ENCODE assay signal across 16 cellular contexts in genomic region chr4:40419231-40419912, GRCh38.
DNase-seq lines count a peak whose midpoint lies in the region; ATAC-seq, FAIRE-seq and TF ChIP-seq lines count a peak whose summit lies in the region.
"Had no signal": no experiment of that assay in that cellular context is flagged by ENCODE, and none has a peak within 500 bp of the region (broad histone marks: within the 10 kb centered on the region; RNA-seq: fewer than 3 reads in every experiment).

No MANE protein-coding gene starts in this region.

- H3K27me3 ChIP-seq in duodenal mucosa (ENCODE audit: control insufficient read depth in 1 of 2, insufficient read depth in 2 of 2, low read length in 2 of 2) (no peaks in the 10 kb centered on the region), small intestine (ENCODE audit: control insufficient read depth in 2 of 2, insufficient read depth in 2 of 2, low read length in 2 of 2) (no peaks in the 10 kb centered on the region), left ventricle myocardium inferior (ENCODE audit: low read depth) (no peaks in the 10 kb centered on the region)

- H3K27ac Mint-ChIP-seq in memory B cell: peak overlapping the region; percentile 56
- H3K27ac Mint-ChIP-seq: CD8-positive, alpha-beta T cell had no signal

- TF ChIP-seq CTCF in left ventricle myocardium inferior (IDR thresholded peaks at IDR 0.05; ENCODE audit: borderline replicate concordance): no peak

- H3K4me1 ChIP-seq in duodenal mucosa (ENCODE audit: control insufficient read depth in 1 of 2, insufficient read depth in 2 of 2, low read length in 2 of 2) (peaks cover 17 to 30% of the 10 kb centered on the region in 2 donors), small intestine (ENCODE audit: control insufficient read depth in 2 of 2, insufficient read depth in 1 of 2, low read depth in 1 of 2, low read length in 1 of 2) (peaks cover 0 to 3% of the 10 kb centered on the region in 2 donors), left ventricle myocardium inferior (no peaks in the 10 kb centered on the region)

- no peak for FAIRE-seq in small intestine (lab: Jason Lieb, UNC)

- peaks cover 16% of the 10 kb centered on the region for H3K36me3 Mint-ChIP-seq in memory B cell
- H3K36me3 Mint-ChIP-seq: CD8-positive, alpha-beta T cell had no signal

- peak overlapping the region; percentile 53 for H3K27ac ChIP-seq in duodenal mucosa (ENCODE audit: low read depth, low read length)
- peak overlapping the region; percentile 80 to 81 for H3K27ac ChIP-seq in small intestine (ENCODE audit: low read depth in 1 of 2, low read length in 1 of 2)
- no peak overlapping the region for H3K27ac ChIP-seq in left ventricle myocardium inferior (replicated peaks)

- H3K9me3 ChIP-seq in duodenal mucosa (ENCODE audit: control insufficient read depth in 1 of 2, low read length in 2 of 2): no peaks in the 10 kb centered on the region
- no peaks in the 10 kb centered on the region for H3K9me3 ChIP-seq in small intestine (ENCODE audit: control insufficient read depth, low read depth)
- H3K9me3 ChIP-seq in left ventricle myocardium inferior (replicated peaks): no peaks in the 10 kb centered on the region

- intact Hi-C loops in left ventricle myocardium inferior (cut with micrococcal nuclease): no loop called here

- no peak overlapping the region for H3K4me3 Mint-ChIP-seq in memory B cell
- H3K4me3 Mint-ChIP-seq: CD8-positive, alpha-beta T cell; H9 had no signal

- WGBS in small intestine, 3 donors: 10 to 63% (median 31%) methylated on average over 6 of the region's 6 CpGs

- H3K36me3 ChIP-seq in duodenal mucosa (ENCODE audit: control insufficient read depth in 1 of 2, insufficient read depth in 2 of 2, low read length in 2 of 2) (peaks cover 9 to 11% of the 10 kb centered on the region in 2 donors), small intestine (ENCODE audit: control insufficient read depth in 2 of 2, insufficient read depth in 2 of 2, low read length in 2 of 2) (peaks cover 0 to 2% of the 10 kb centered on the region in 2 donors), left ventricle myocardium inferior (no peaks in the 10 kb centered on the region)

- ATAC-seq in memory B cell (ENCODE audit: low read depth) (no peak), HG03460 (IDR thresholded peaks at IDR 0.05; ENCODE audit: unreplicated experiment) (no peak), GM21367 (IDR thresholded peaks at IDR 0.05; ENCODE audit: unreplicated experiment) (no peak)
- ATAC-seq: CD8-positive, alpha-beta T cell had no signal

- DNase-seq in memory B cell (ENCODE audit: low spot score in 2 of 2) (no peak), small intestine (peak; percentile 95), HuH-7 (ENCODE audit: low spot score) (no peak), left ventricle myocardium inferior (no peak)
- DNase-seq: CD8-positive, alpha-beta T cell; H9; Karpas-422; MM.1S; NCI-H1105 treated with DMSO at 0.1 percent for 48 hours; NCI-H187 treated with DMSO at 0.1 percent for 48 hours; NCI-H82; SHP77 treated with DMSO at 0.1 percent for 48 hours had no signal

- no peaks in the 10 kb centered on the region for H3K27me3 Mint-ChIP-seq in memory B cell

- no peak overlapping the region for H3K9ac ChIP-seq in duodenal mucosa (ENCODE audit: low read depth in 1 of 2, low read length in 2 of 2)

- H3K9me3 Mint-ChIP-seq in memory B cell: peaks cover 4% of the 10 kb centered on the region

- no peaks in the 10 kb centered on the region for H3K4me1 Mint-ChIP-seq in memory B cell

- H3K4me3 ChIP-seq in duodenal mucosa (ENCODE audit: low read depth in 1 of 2, low read length in 2 of 2): peak overlapping the region in 1 of 2 donors; percentile 0
- no peak overlapping the region for H3K4me3 ChIP-seq in small intestine (ENCODE audit: low read depth in 1 of 2, low read length in 2 of 2)
- no peak overlapping the region for H3K4me3 ChIP-seq in left ventricle myocardium inferior

TF ChIP-seq in PFSK-1, 5 proteins besides CTCF, POLR2A, EP300 and RAD21:
- TF ChIP-seq POLR2AphosphoS5 (IDR thresholded peaks at IDR 0.05; ENCODE audit: low read depth, low read length): peak; percentile 29
- TF ChIP-seq REST (IDR thresholded peaks at IDR 0.05; ENCODE audit: insufficient read depth in 1 of 2, low read depth in 2 of 2, low read length in 2 of 2): no peak
